ENCODE assay signal across 9 cellular contexts in genomic region chr3:152322756-152323155, GRCh38.
A peak's percentile ranks its signal among the peaks of the same experiment; 100 is the strongest.
DNase-seq lines count a peak whose midpoint lies in the region; ATAC-seq and TF ChIP-seq lines count a peak whose summit lies in the region.
"Had no signal": no experiment of that assay in that cellular context is flagged by ENCODE, and none has a peak within 500 bp of the region (broad histone marks: within the 10 kb centered on the region; RNA-seq: fewer than 3 reads in every experiment).

No MANE protein-coding gene starts in this region.

- TF ChIP-seq CTCF in nephron progenitor cell (IDR thresholded peaks at IDR 0.05) (no peak), brain microvascular endothelial cell (IDR thresholded peaks at IDR 0.05; ENCODE audit: low read depth, low read length, missing control alignments) (no peak)

- H3K27me3 Mint-ChIP-seq in stimulated activated memory B cell treated with anti-CD40 and anti-IgM and Interleukin-4, amounts not matched to agents 10 μg/mL and 1 μg/mL and 100 μg/mL, for 72 hours = no peaks in the 10 kb centered on the region
- H3K27me3 Mint-ChIP-seq in nephron progenitor cell (ENCODE audit: low read depth, poor library complexity) = no peaks in the 10 kb centered on the region

- DNase-seq in SIG-M5 treated with dmso at 0.1 percent for 504 hours (lab: John Stamatoyannopoulos, UW; ENCODE audit: unreplicated experiment) (peak; percentile 81), SIG-M5 (lab: John Stamatoyannopoulos, UW) (no peak), amniotic epithelial cell (ENCODE audit: low read depth) (peak; percentile 17), nephron progenitor cell (no peak), brain microvascular endothelial cell (no peak), hypothalamus (lab: John Stamatoyannopoulos, UW) (no peak)

- H3K4me1 Mint-ChIP-seq in stimulated activated memory B cell treated with anti-CD40 and anti-IgM and Interleukin-4, amounts not matched to agents 10 μg/mL and 1 μg/mL and 100 μg/mL, for 72 hours = peaks cover 83% of the 10 kb centered on the region
- no peaks in the 10 kb centered on the region for H3K4me1 Mint-ChIP-seq in nephron progenitor cell

- in situ Hi-C loops in brain microvascular endothelial cell (cut with HindIII; ENCODE audit: low pct_ligation_motif_present, low sequenced_read_pairs) = no loop called here

- no peak overlapping the region for H3K4me3 Mint-ChIP-seq in stimulated activated memory B cell treated with anti-CD40 and anti-IgM and Interleukin-4, amounts not matched to agents 10 μg/mL and 1 μg/mL and 100 μg/mL, for 72 hours
- H3K4me3 Mint-ChIP-seq in nephron progenitor cell = no peak overlapping the region

- no peaks in the 10 kb centered on the region for H3K27me3 ChIP-seq in brain microvascular endothelial cell (replicated peaks)

- H3K4me3 ChIP-seq in brain microvascular endothelial cell (ENCODE audit: low read depth, low read length) = no peak overlapping the region

- H3K9me3 Mint-ChIP-seq in stimulated activated memory B cell treated with anti-CD40 and anti-IgM and Interleukin-4, amounts not matched to agents 10 μg/mL and 1 μg/mL and 100 μg/mL, for 72 hours = peaks cover 2% of the 10 kb centered on the region
- H3K9me3 Mint-ChIP-seq in nephron progenitor cell = peaks cover 13% of the 10 kb centered on the region

- H3K36me3 ChIP-seq in brain microvascular endothelial cell (replicated peaks) = no peaks in the 10 kb centered on the region

- no peak overlapping the region for H3K27ac ChIP-seq in brain microvascular endothelial cell
- H3K27ac ChIP-seq: 22Rv1 had no signal

- ATAC-seq in HG03135 (IDR thresholded peaks at IDR 0.05; ENCODE audit: unreplicated experiment) = peak; percentile 53
- ATAC-seq in stimulated activated memory B cell treated with anti-CD40 and anti-IgM and Interleukin-4, amounts not matched to agents 10 μg/mL and 1 μg/mL and 100 μg/mL, for 72 hours = no peak

- peaks cover 29% of the 10 kb centered on the region for H3K36me3 Mint-ChIP-seq in stimulated activated memory B cell treated with anti-CD40 and anti-IgM and Interleukin-4, amounts not matched to agents 10 μg/mL and 1 μg/mL and 100 μg/mL, for 72 hours
- peaks cover 14% of the 10 kb centered on the region for H3K36me3 Mint-ChIP-seq in nephron progenitor cell (ENCODE audit: low read depth)

- H3K27ac Mint-ChIP-seq in stimulated activated memory B cell treated with anti-CD40 and anti-IgM and Interleukin-4, amounts not matched to agents 10 μg/mL and 1 μg/mL and 100 μg/mL, for 72 hours = peak overlapping the region; percentile 48
- no peak overlapping the region for H3K27ac Mint-ChIP-seq in nephron progenitor cell

Comparison
In these comparisons a context has a peak if more than half of its experiments do, and no peak if none do; other contexts are left out.
1. DNase-seq: peak in SIG-M5 treated with dmso at 0.1 percent for 504 hours (single experiment) and amniotic epithelial cell (single experiment); none in SIG-M5 (single experiment), nephron progenitor cell (single experiment), brain microvascular endothelial cell (single experiment) and hypothalamus (0 of 51).